In genomic region chr2:238203973-238204683, GRCh38 we compare ENCODE assay signal across 8 cellular contexts. TPM values are rescaled to one million over a fixed set of nuclear protein-coding genes. Genes with fewer than 3 reads are reported as not detected.
DNase-seq lines count a peak whose midpoint lies in the region; ATAC-seq lines count a peak whose summit lies in the region.

No MANE protein-coding gene starts in this region.

- H3K4me3 ChIP-seq in iPS-15b (ENCODE audit: low read depth, low read length) (peak overlapping the region; percentile 36), stomach smooth muscle (ENCODE audit: low read length in 2 of 2) (peak overlapping the region; percentile 70 to 74)

- peak overlapping the region; percentile 89 for H3K27ac Mint-ChIP-seq in activated T-helper 1 cell treated with anti-CD3 and anti-CD28 coated beads, Interleukin-12 subunit alpha, Interleukin-12 subunit beta, Interleukin-2, Interleukin-4 antibody, amounts not matched to agents 30 ng/mL and 10 ng/mL and 1 ng/mL, durations not matched to agents 14 hours and 24 hours and 36 hours

- peak overlapping the region; percentile 81 for H3K4me3 Mint-ChIP-seq in activated T-helper 1 cell treated with anti-CD3 and anti-CD28 coated beads, Interleukin-12 subunit alpha, Interleukin-12 subunit beta, Interleukin-2, Interleukin-4 antibody, amounts not matched to agents 30 ng/mL and 10 ng/mL and 1 ng/mL, durations not matched to agents 14 hours and 24 hours and 36 hours

- no peaks in the 10 kb centered on the region for H3K27me3 Mint-ChIP-seq in activated T-helper 1 cell treated with anti-CD3 and anti-CD28 coated beads, Interleukin-12 subunit alpha, Interleukin-12 subunit beta, Interleukin-2, Interleukin-4 antibody, amounts not matched to agents 30 ng/mL and 10 ng/mL and 1 ng/mL, durations not matched to agents 14 hours and 24 hours and 36 hours (ENCODE audit: insufficient read depth)

- H3K27ac ChIP-seq in stomach smooth muscle (ENCODE audit: low read length) = peak overlapping the region; percentile 82

- no peaks in the 10 kb centered on the region for H3K9me3 Mint-ChIP-seq in activated T-helper 1 cell treated with anti-CD3 and anti-CD28 coated beads, Interleukin-12 subunit alpha, Interleukin-12 subunit beta, Interleukin-2, Interleukin-4 antibody, amounts not matched to agents 30 ng/mL and 10 ng/mL and 1 ng/mL, durations not matched to agents 14 hours and 24 hours and 36 hours

- no peaks in the 10 kb centered on the region for H3K4me1 ChIP-seq in iPS-15b (ENCODE audit: control insufficient read depth, insufficient read depth, low read length)
- peaks cover 31% of the 10 kb centered on the region for H3K4me1 ChIP-seq in stomach smooth muscle (ENCODE audit: control insufficient read depth, insufficient read depth, low read length)

- H3K9me3 ChIP-seq in iPS-15b (ENCODE audit: control insufficient read depth, insufficient read depth, low read length) (no peaks in the 10 kb centered on the region), stomach smooth muscle (ENCODE audit: control insufficient read depth in 2 of 2, low read length in 2 of 2) (no peaks in the 10 kb centered on the region)

- intact Hi-C loops in activated T-helper 1 cell treated with anti-CD3 and anti-CD28 coated beads, Interleukin-12 subunit alpha, Interleukin-12 subunit beta, Interleukin-2, Interleukin-4 antibody, amounts not matched to agents 30 ng/mL and 10 ng/mL and 1 ng/mL, durations not matched to agents 14 hours and 24 hours and 36 hours (cut with micrococcal nuclease) = loop anchor here (1.0 to 10.0 kb wide), 7 partner anchors 27 to 759 kb away; partner anchors contain the start of genes ASB1, HES6 and UBE2F

- H3K36me3 ChIP-seq in iPS-15b (ENCODE audit: control insufficient read depth, insufficient read depth, low read length) (no peaks in the 10 kb centered on the region), stomach smooth muscle (ENCODE audit: control insufficient read depth in 2 of 2, insufficient read depth in 2 of 2, low read length in 2 of 2) (no peaks in the 10 kb centered on the region)

- DNase-seq in activated T-helper 1 cell treated with anti-CD3 and anti-CD28 coated beads, Interleukin-12 subunit alpha, Interleukin-12 subunit beta, Interleukin-2, Interleukin-4 antibody, amounts not matched to agents 30 ng/mL and 10 ng/mL and 1 ng/mL, durations not matched to agents 14 hours and 24 hours and 36 hours (ENCODE audit: low spot score) = no peak
- no peak for DNase-seq in NCI-H446 treated with DMSO at 0.1 percent for 48 hours (lab: John Stamatoyannopoulos, UW)

- ATAC-seq in GM18873 (IDR thresholded peaks at IDR 0.05; ENCODE audit: low FRiP score, unreplicated experiment) (peak; percentile 10), HG03280 (IDR thresholded peaks at IDR 0.05; ENCODE audit: unreplicated experiment) (peak; percentile 23), HG02840 (IDR thresholded peaks at IDR 0.05; ENCODE audit: low FRiP score, unreplicated experiment) (no peak), HG03469 (IDR thresholded peaks at IDR 0.05; ENCODE audit: unreplicated experiment) (no peak)

- peaks cover 13% of the 10 kb centered on the region for H3K36me3 Mint-ChIP-seq in activated T-helper 1 cell treated with anti-CD3 and anti-CD28 coated beads, Interleukin-12 subunit alpha, Interleukin-12 subunit beta, Interleukin-2, Interleukin-4 antibody, amounts not matched to agents 30 ng/mL and 10 ng/mL and 1 ng/mL, durations not matched to agents 14 hours and 24 hours and 36 hours (ENCODE audit: low read depth)

- peak overlapping the region; percentile 48 for H3K9ac ChIP-seq in iPS-15b (ENCODE audit: low read depth, low read length)
- H3K9ac ChIP-seq in stomach smooth muscle (ENCODE audit: low read length in 2 of 2) = peak overlapping the region; percentile 89 to 93

- peaks cover 40% of the 10 kb centered on the region for H3K4me1 Mint-ChIP-seq in activated T-helper 1 cell treated with anti-CD3 and anti-CD28 coated beads, Interleukin-12 subunit alpha, Interleukin-12 subunit beta, Interleukin-2, Interleukin-4 antibody, amounts not matched to agents 30 ng/mL and 10 ng/mL and 1 ng/mL, durations not matched to agents 14 hours and 24 hours and 36 hours (ENCODE audit: low read depth)

- H3K27me3 ChIP-seq in iPS-15b (ENCODE audit: control insufficient read depth, insufficient read depth, low read length) = peaks cover 11% of the 10 kb centered on the region
- no peaks in the 10 kb centered on the region for H3K27me3 ChIP-seq in stomach smooth muscle (ENCODE audit: control insufficient read depth in 1 of 2, insufficient read depth in 2 of 2, low read length in 2 of 2)

RNA-seq across cellular contexts. Expression of gene ILKAP, which starts 0.6 kb away (rescaled TPM):
- 77.3 and 79.9 TPM in 2 replicates for total RNA-seq in activated T-helper 1 cell treated with anti-CD3 and anti-CD28 coated beads, Interleukin-12 subunit alpha, Interleukin-12 subunit beta, Interleukin-2, Interleukin-4 antibody, amounts not matched to agents 30 ng/mL and 10 ng/mL and 1 ng/mL, durations not matched to agents 14 hours and 24 hours and 36 hours

RNA-seq across cellular contexts. Expression of gene HES6, which starts 35.7 kb away (rescaled TPM):
- total RNA-seq in activated T-helper 1 cell treated with anti-CD3 and anti-CD28 coated beads, Interleukin-12 subunit alpha, Interleukin-12 subunit beta, Interleukin-2, Interleukin-4 antibody, amounts not matched to agents 30 ng/mL and 10 ng/mL and 1 ng/mL, durations not matched to agents 14 hours and 24 hours and 36 hours = 10.3 and 11.2 TPM in 2 replicates

RNA-seq across cellular contexts. Expression of gene ERFE, which starts 45.4 kb away (rescaled TPM):
- total RNA-seq in activated T-helper 1 cell treated with anti-CD3 and anti-CD28 coated beads, Interleukin-12 subunit alpha, Interleukin-12 subunit beta, Interleukin-2, Interleukin-4 antibody, amounts not matched to agents 30 ng/mL and 10 ng/mL and 1 ng/mL, durations not matched to agents 14 hours and 24 hours and 36 hours = 0.20 TPM in 1 of 2 replicates, not detected in the other

Comparison
In these comparisons a context has a peak if more than half of its experiments do, and no peak if none do; other contexts are left out.
1. ATAC-seq: peak in GM18873 (single experiment) and HG03280 (single experiment); none in HG02840 (single experiment) and HG03469 (single experiment).